Comparison of ENCODE assay signal across 8 cellular contexts in the genomic region with DNA sequence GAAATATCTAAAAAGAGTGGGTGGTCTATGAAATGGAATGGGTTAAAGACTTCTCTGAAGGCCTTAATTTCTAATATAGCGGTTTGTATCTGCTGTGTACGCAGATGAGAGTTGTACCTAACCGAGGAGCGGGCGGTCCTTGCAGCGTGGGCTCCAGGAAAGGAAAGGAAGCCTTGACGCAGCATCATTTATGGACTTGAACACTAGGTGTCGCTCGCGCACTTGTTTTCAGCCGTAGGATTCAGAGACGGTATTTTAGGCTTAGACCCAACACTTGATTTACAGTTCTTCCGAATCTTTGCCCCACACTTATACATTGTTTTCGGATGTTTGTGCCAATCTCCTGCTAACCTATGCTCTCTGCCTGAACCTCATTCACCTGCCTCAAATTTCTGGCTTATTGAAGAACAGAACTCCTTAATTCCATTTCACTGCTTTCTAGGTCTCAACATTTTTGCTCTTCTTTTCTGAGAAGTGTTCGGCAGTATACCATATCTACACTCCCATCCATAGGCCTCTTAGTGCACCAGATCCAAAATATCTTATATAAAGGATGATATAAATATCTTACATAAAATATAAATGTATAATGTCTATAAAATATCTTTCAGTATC.
DNase-seq lines count a peak whose midpoint lies in the region; ATAC-seq, FAIRE-seq and TF ChIP-seq lines count a peak whose summit lies in the region.

No MANE protein-coding gene starts in this region.

- peak; percentile 89 for ATAC-seq in GM21737 (IDR thresholded peaks at IDR 0.05; ENCODE audit: unreplicated experiment)

- no peaks in the 10 kb centered on the region for H3K9me3 ChIP-seq in neutrophil

- no peak overlapping the region for H3K4me3 ChIP-seq in fibroblast of mammary gland (ENCODE audit: control insufficient read depth, low read depth, low read length)
- H3K4me3 ChIP-seq in neutrophil (ENCODE audit: low read depth in 1 of 2, low read length in 1 of 2): no peak overlapping the region

- FAIRE-seq in RCC 7860 (lab: Jason Lieb, UNC): no peak

- H3K27ac ChIP-seq in neutrophil (no peak overlapping the region), substantia nigra (ENCODE audit: low read depth, low read length, poor library complexity, severe bottlenecking) (no peak overlapping the region)

- DNase-seq in EL: peak; percentile 71
- peak; percentile 5 for DNase-seq in KG1 (lab: John Stamatoyannopoulos, UW)
- DNase-seq in RCC 7860 (ENCODE audit: low spot score): peak; percentile 55
- DNase-seq in activated T-cell treated with anti-CD3 and anti-CD28 coated beads, Interleukin-2, amount 50 U/mL, for 48 hours: peak; percentile 78 to 80
- DNase-seq in fibroblast of mammary gland (ENCODE audit: low read depth): peak; percentile 81
- DNase-seq in substantia nigra (lab: John Stamatoyannopoulos, UW): peak in 40 of 49 donors; percentile 1 to 70 (median 40)

- H3K27me3 ChIP-seq in neutrophil: no peaks in the 10 kb centered on the region

- H3K4me1 ChIP-seq in neutrophil (ENCODE audit: control insufficient read depth in 1 of 2, insufficient read depth in 1 of 2, low read depth in 1 of 2, low read length in 1 of 2): no peaks in the 10 kb centered on the region

- no peaks in the 10 kb centered on the region for H3K36me3 ChIP-seq in neutrophil

- peak; percentile 83 for TF ChIP-seq CTCF in fibroblast of mammary gland (conservative IDR thresholded peaks at IDR 0.05; ENCODE audit: control insufficient read depth, insufficient read depth, low read depth, low read length)
- TF ChIP-seq CTCF in neutrophil (IDR thresholded peaks at IDR 0.05): peak; percentile 51

Comparison
In these comparisons a context has a peak if more than half of its experiments do, and no peak if none do; other contexts are left out.
1. DNase-seq: peak in every context shown above with its lines; median percentile 81 in fibroblast of mammary gland; 79 in activated T-cell treated with anti-CD3 and anti-CD28 coated beads, Interleukin-2, amount 50 U/mL, for 48 hours; 71 in EL; 55 in RCC 7860; 40 in substantia nigra; 5 in KG1.